Comparison of ENCODE assay signal across 1 cellular context in genomic region chr1:191125950-191126349, GRCh38.
TF ChIP-seq lines count a peak whose summit lies in the region.

No MANE protein-coding gene starts in this region.

TF ChIP-seq in SK-N-SH, 30 proteins besides CTCF, POLR2A, EP300 and RAD21 (continued from another document):
- TF ChIP-seq REST (IDR thresholded peaks at IDR 0.05; ENCODE audit: low read depth, low read length) (no peak), SIN3A (IDR thresholded peaks at IDR 0.05; ENCODE audit: borderline replicate concordance, low read depth, low read length) (no peak), FOXM1 (IDR thresholded peaks at IDR 0.05; ENCODE audit: low read depth) (no peak), RCOR1 (IDR thresholded peaks at IDR 0.05; ENCODE audit: low read length) (no peak)
